In genomic region chrX:45230410-45230809, GRCh38 we compare ENCODE assay signal across 19 cellular contexts. TPM values are rescaled to one million over a fixed set of nuclear protein-coding genes. Genes with fewer than 3 reads are reported as not detected.
"Had no signal": no experiment of that assay in that cellular context is flagged by ENCODE, and none has a peak within 500 bp of the region (broad histone marks: within the 10 kb centered on the region; RNA-seq: fewer than 3 reads in every experiment).

No MANE protein-coding gene starts in this region.

- H3K4me1 Mint-ChIP-seq: nephron had no signal

- H3K27ac ChIP-seq: brain microvascular endothelial cell, coronary artery, esophagus muscularis mucosa, left ventricle myocardium inferior, transverse colon had no signal

- H3K27me3 ChIP-seq: brain microvascular endothelial cell, transverse colon had no signal

- H3K9me3 ChIP-seq: esophagus muscularis mucosa, left ventricle myocardium inferior, transverse colon had no signal

- H3K36me3 ChIP-seq: brain microvascular endothelial cell, esophagus muscularis mucosa, left ventricle myocardium inferior, transverse colon had no signal

- H3K27me3 Mint-ChIP-seq: activated naive CD8-positive, alpha-beta T cell treated with anti-CD3 and anti-CD28 coated beads for 36 hours; central memory CD8-positive, alpha-beta T cell had no signal

- H3K27ac Mint-ChIP-seq: activated naive CD8-positive, alpha-beta T cell treated with anti-CD3 and anti-CD28 coated beads for 36 hours; activated T-helper 1 cell treated with anti-CD3 and anti-CD28 coated beads, Interleukin-12 subunit alpha, Interleukin-12 subunit beta, Interleukin-2, Interleukin-4 antibody, amounts not matched to agents 30 ng/mL and 10 ng/mL and 1 ng/mL, durations not matched to agents 14 hours and 24 hours and 36 hours; nephron had no signal

- H3K9me3 Mint-ChIP-seq: central memory CD8-positive, alpha-beta T cell had no signal

- H3K36me3 Mint-ChIP-seq: activated naive CD8-positive, alpha-beta T cell treated with anti-CD3 and anti-CD28 coated beads for 36 hours had no signal

- DNase-seq: activated CD4-positive, CD25-positive, alpha-beta regulatory T cell treated with anti-CD3 and anti-CD28 coated beads, Interleukin-2, amount 50 U/mL, for 72 hours; activated naive CD8-positive, alpha-beta T cell treated with anti-CD3 and anti-CD28 coated beads for 36 hours; amygdala; brain microvascular endothelial cell; effector CD4-positive, alpha-beta T cell; hippocampal formation; kidney; left ventricle myocardium inferior; mesendoderm; nucleus accumbens; stimulated activated CD4-positive, alpha-beta T cell treated with anti-CD3 and anti-CD28 coated beads, Interleukin-2, amount 100 ng/mL, for 48 hours; stimulated activated naive CD4-positive, alpha-beta T cell treated with Interleukin-2 at 50 U/mL for 16 hours; transverse colon had no signal

- H3K4me3 Mint-ChIP-seq: activated naive CD8-positive, alpha-beta T cell treated with anti-CD3 and anti-CD28 coated beads for 36 hours; activated T-helper 1 cell treated with anti-CD3 and anti-CD28 coated beads, Interleukin-12 subunit alpha, Interleukin-12 subunit beta, Interleukin-2, Interleukin-4 antibody, amounts not matched to agents 30 ng/mL and 10 ng/mL and 1 ng/mL, durations not matched to agents 14 hours and 24 hours and 36 hours; central memory CD8-positive, alpha-beta T cell; nephron had no signal

- H3K4me3 ChIP-seq: coronary artery, esophagus muscularis mucosa, left ventricle myocardium inferior, transverse colon had no signal

- H3K4me1 ChIP-seq: esophagus muscularis mucosa, left ventricle myocardium inferior, transverse colon had no signal

RNA-seq across cellular contexts. Expression of gene DIPK2B, which starts 29.7 kb away (rescaled TPM):
- total RNA-seq: activated CD8-positive, alpha-beta memory T cell treated with anti-CD3 and anti-CD28 coated beads for 36 hours; activated naive CD8-positive, alpha-beta T cell treated with anti-CD3 and anti-CD28 coated beads for 36 hours; activated T-helper 1 cell treated with anti-CD3 and anti-CD28 coated beads, Interleukin-12 subunit alpha, Interleukin-12 subunit beta, Interleukin-2, Interleukin-4 antibody, amounts not matched to agents 30 ng/mL and 10 ng/mL and 1 ng/mL, durations not matched to agents 14 hours and 24 hours and 36 hours had no signal
